In the genomic region with DNA sequence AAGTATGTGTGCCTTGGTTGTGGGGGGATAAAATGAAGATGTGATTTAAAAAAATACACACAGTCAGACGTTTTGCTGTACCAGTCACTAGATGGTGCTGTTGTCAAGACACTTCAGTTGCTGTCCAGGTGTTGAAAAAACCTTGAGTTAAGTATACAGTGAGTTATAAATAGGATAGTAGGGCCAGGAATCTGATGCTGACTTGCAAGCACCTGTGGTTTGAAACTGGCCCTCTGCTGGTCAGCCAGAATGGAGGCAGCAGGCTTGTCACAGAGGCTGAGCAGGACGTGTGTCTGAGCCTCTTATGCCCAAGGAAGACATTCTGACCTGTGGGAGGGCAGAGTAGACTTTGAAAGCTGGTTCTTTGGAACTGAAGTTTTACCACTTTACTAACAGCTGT, we compare ENCODE assay signal across 8 cellular contexts. TPM values are rescaled to one million over a fixed set of nuclear protein-coding genes. Genes with fewer than 3 reads are reported as not detected.
DNase-seq lines count a peak whose midpoint lies in the region; ATAC-seq lines count a peak whose summit lies in the region.

No MANE protein-coding gene starts in this region.

- H3K27ac Mint-ChIP-seq in T-helper 2 cell treated with Interferon-gamma antibody and Interleukin-4, amounts not matched to agents 5 μg/mL and 100 μg/mL, for 36 hours = no peak overlapping the region
- peak overlapping the region in 1 of 9 donors; percentile 19 for H3K27ac Mint-ChIP-seq in naive thymus-derived CD4-positive, alpha-beta T cell

- no peaks in the 10 kb centered on the region for H3K27me3 ChIP-seq in naive thymus-derived CD4-positive, alpha-beta T cell (ENCODE audit: control insufficient read depth in 2 of 2, insufficient read depth in 2 of 2, low read length in 2 of 2)

- peaks cover 0 to 37% (median 0%) of the 10 kb centered on the region in 3 experiments for H3K36me3 ChIP-seq in naive thymus-derived CD4-positive, alpha-beta T cell (ENCODE audit: control insufficient read depth in 2 of 3, insufficient read depth in 3 of 3, low read length in 3 of 3)

- POLR2A ChIA-PET in naive thymus-derived CD4-positive, alpha-beta T cell (lab: Charles Lee) = interaction anchor here (0.6 kb wide), 2 partner anchors 527 to 1322 kb away, joined by 3 to 5 read pairs; no protein-coding TSS in a partner anchor

- no peak overlapping the region for H3K4me3 ChIP-seq in naive thymus-derived CD4-positive, alpha-beta T cell (ENCODE audit: low read length)

- intact Hi-C loops in naive thymus-derived CD4-positive, alpha-beta T cell (cut with micrococcal nuclease) = loop anchor here (1.0 to 5.0 kb wide), 7 partner anchors 51 to 1291 kb away; a partner anchor contains a TSS

- no peaks in the 10 kb centered on the region for H3K4me1 ChIP-seq in naive thymus-derived CD4-positive, alpha-beta T cell (ENCODE audit: control insufficient read depth in 2 of 2, insufficient read depth in 2 of 2, low read length in 2 of 2)

- no peaks in the 10 kb centered on the region for H3K9me3 Mint-ChIP-seq in T-helper 2 cell treated with Interferon-gamma antibody and Interleukin-4, amounts not matched to agents 5 μg/mL and 100 μg/mL, for 36 hours
- no peaks in the 10 kb centered on the region for H3K9me3 Mint-ChIP-seq in naive thymus-derived CD4-positive, alpha-beta T cell

- H3K27ac ChIP-seq in epithelial cell of prostate = no peak overlapping the region
- no peak overlapping the region for H3K27ac ChIP-seq in naive thymus-derived CD4-positive, alpha-beta T cell (ENCODE audit: low read depth, low read length)

- no peaks in the 10 kb centered on the region for H3K27me3 Mint-ChIP-seq in T-helper 2 cell treated with Interferon-gamma antibody and Interleukin-4, amounts not matched to agents 5 μg/mL and 100 μg/mL, for 36 hours (ENCODE audit: low read depth)
- no peaks in the 10 kb centered on the region for H3K27me3 Mint-ChIP-seq in naive thymus-derived CD4-positive, alpha-beta T cell

- CTCF ChIA-PET in naive thymus-derived CD4-positive, alpha-beta T cell (lab: Charles Lee) = interaction anchor here (1.4 to 2.2 kb wide), 4 partner anchors 181 to 1112 kb away, joined by 3 to 8 read pairs (median 4); no protein-coding TSS in a partner anchor

- H3K4me1 Mint-ChIP-seq in T-helper 2 cell treated with Interferon-gamma antibody and Interleukin-4, amounts not matched to agents 5 μg/mL and 100 μg/mL, for 36 hours (ENCODE audit: low read depth) = no peaks in the 10 kb centered on the region
- H3K4me1 Mint-ChIP-seq in naive thymus-derived CD4-positive, alpha-beta T cell = peaks cover 0 to 3% (median 0%) of the 10 kb centered on the region in 7 donors

- no peak overlapping the region for H3K4me3 Mint-ChIP-seq in T-helper 2 cell treated with Interferon-gamma antibody and Interleukin-4, amounts not matched to agents 5 μg/mL and 100 μg/mL, for 36 hours
- no peak overlapping the region for H3K4me3 Mint-ChIP-seq in naive thymus-derived CD4-positive, alpha-beta T cell

- H3K36me3 Mint-ChIP-seq in T-helper 2 cell treated with Interferon-gamma antibody and Interleukin-4, amounts not matched to agents 5 μg/mL and 100 μg/mL, for 36 hours (ENCODE audit: low read depth) = peaks cover 24% of the 10 kb centered on the region
- H3K36me3 Mint-ChIP-seq in naive thymus-derived CD4-positive, alpha-beta T cell = peaks cover 15 to 35% (median 20%) of the 10 kb centered on the region in 5 donors

- ATAC-seq in GM21515 (IDR thresholded peaks at IDR 0.05; ENCODE audit: unreplicated experiment) = peak; percentile 70
- peak; percentile 61 for ATAC-seq in naive thymus-derived CD4-positive, alpha-beta T cell
- ATAC-seq in GM21360 (IDR thresholded peaks at IDR 0.05; ENCODE audit: unreplicated experiment) = no peak

- DNase-seq in COLO829 (ENCODE audit: low spot score) (peak; percentile 34), NCI-H2029 (lab: John Stamatoyannopoulos, UW) (peak; percentile 76), epithelial cell of prostate (ENCODE audit: low read depth, low spot score) (peak; percentile 68), NCI-H1048 (lab: John Stamatoyannopoulos, UW) (no peak)
- DNase-seq in T-helper 2 cell treated with Interferon-gamma antibody and Interleukin-4, amounts not matched to agents 5 μg/mL and 100 μg/mL, for 36 hours (ENCODE audit: low spot score) = peak; percentile 10
- peak in 7 of 9 donors; percentile 18 to 48 (median 35) for DNase-seq in naive thymus-derived CD4-positive, alpha-beta T cell

- H3K9me3 ChIP-seq in naive thymus-derived CD4-positive, alpha-beta T cell (ENCODE audit: control insufficient read depth in 2 of 3, low read length in 3 of 3) = no peaks in the 10 kb centered on the region

RNA-seq across cellular contexts. Expression of a gene that starts 27.8 kb away (rescaled TPM):
- 10 to 100 TPM in 3 of 5 experiments, 1 to 10 TPM in 2; 7.1 to 26.0 (median 15.8) TPM for total RNA-seq in naive thymus-derived CD4-positive, alpha-beta T cell
- polyA plus RNA-seq in naive thymus-derived CD4-positive, alpha-beta T cell = 10 to 100 TPM; 12.6 to 16.8 TPM

RNA-seq across cellular contexts. Expression of a gene that starts 51.4 kb away (rescaled TPM):
- total RNA-seq in naive thymus-derived CD4-positive, alpha-beta T cell = 10 to 100 TPM; 70.0 to 89.4 (median 71.8) TPM
- 10 to 100 TPM; 21.1 to 34.2 TPM for polyA plus RNA-seq in naive thymus-derived CD4-positive, alpha-beta T cell
